In the genomic region with DNA sequence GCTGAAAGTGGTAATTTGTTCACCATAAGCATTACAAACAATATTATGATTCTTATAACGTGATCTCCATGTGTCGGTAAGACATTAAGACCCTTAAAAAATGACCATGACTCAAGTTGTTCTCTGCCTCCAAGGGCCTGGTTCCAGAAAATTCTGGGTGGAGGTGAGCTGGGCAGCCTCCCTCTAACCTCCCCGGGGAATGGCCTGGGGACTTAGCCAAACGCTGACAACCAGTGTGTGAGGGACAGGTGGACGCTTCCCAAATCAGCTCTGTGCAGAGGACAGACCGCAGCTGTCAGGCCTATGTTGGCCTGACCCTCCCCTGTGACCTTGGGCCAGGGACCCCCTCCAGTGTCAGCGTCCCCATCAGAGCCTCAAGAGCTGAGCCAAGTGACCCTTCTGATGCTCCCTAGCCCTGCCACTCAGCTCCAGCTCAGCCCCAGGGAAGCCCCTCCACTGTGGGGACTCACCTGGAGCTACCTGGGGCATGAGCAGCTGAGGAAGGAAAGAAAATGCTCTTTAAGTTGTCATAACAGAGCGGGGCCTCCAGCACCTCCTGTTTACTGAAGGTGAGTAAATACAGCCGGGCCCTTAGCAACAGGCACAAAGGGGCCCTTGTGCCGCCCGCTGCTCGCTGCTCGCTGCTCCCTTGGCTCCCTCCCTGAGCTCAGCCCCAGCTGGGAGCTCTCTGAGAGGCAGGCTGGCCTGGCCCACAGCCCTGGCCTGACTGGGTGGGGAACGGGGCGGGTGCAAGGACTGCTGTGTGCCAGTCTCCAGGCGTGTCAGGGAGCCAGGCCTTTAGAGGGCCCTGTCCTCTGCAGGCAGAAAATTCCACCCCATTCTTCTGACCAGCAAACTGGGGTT, we compare ENCODE assay signal across 1 cellular context.
TF ChIP-seq lines count a peak whose summit lies in the region.

No MANE protein-coding gene starts in this region.

TF ChIP-seq in HepG2, 621 proteins besides CTCF, POLR2A, EP300 and RAD21 (continued from another document):
- TF ChIP-seq, protein P1, sequence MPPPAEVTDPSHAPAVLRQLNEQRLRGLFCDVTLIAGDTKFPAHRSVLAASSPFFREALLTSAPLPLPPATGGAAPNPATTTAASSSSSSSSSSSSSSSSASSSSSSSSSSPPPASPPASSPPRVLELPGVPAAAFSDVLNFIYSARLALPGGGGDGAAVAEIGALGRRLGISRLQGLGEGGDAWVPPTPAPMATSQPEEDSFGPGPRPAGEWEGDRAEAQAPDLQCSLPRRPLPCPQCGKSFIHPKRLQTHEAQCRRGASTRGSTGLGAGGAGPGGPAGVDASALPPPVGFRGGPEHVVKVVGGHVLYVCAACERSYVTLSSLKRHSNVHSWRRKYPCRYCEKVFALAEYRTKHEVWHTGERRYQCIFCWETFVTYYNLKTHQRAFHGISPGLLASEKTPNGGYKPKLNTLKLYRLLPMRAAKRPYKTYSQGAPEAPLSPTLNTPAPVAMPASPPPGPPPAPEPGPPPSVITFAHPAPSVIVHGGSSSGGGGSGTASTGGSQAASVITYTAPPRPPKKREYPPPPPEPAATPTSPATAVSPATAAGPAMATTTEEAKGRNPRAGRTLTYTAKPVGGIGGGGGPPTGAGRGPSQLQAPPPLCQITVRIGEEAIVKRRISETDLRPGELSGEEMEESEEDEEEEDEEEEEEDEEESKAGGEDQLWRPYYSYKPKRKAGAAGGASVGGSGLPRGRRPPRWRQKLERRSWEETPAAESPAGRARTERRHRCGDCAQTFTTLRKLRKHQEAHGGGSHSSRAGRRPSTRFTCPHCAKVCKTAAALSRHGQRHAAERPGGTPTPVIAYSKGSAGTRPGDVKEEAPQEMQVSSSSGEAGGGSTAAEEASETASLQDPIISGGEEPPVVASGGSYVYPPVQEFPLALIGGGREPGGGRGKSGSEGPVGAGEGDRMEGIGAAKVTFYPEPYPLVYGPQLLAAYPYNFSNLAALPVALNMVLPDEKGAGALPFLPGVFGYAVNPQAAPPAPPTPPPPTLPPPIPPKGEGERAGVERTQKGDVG (CRISPR knock-in tag; IDR thresholded peaks at IDR 0.05; ENCODE audit: borderline replicate concordance): peak; percentile 65; the same call in 1 of the 2 replicates
- 0 out of 2 replicates have a peak, but pooled peaks have one; percentile 52 for TF ChIP-seq ZNF33B (CRISPR knock-in tag; IDR thresholded peaks at IDR 0.05)
- TF ChIP-seq FOXK2 (IDR thresholded peaks at IDR 0.05): 0 out of 2 replicates have a peak, but pooled peaks have one; percentile 19
- peak; percentile 83; the same call in 1 of the 2 replicates for TF ChIP-seq ZNF350 (CRISPR knock-in tag; IDR thresholded peaks at IDR 0.05; ENCODE audit: borderline replicate concordance, low read depth)
- TF ChIP-seq ZNF891 (CRISPR knock-in tag; IDR thresholded peaks at IDR 0.05): 0 out of 2 replicates have a peak, but pooled peaks have one; percentile 67
- TF ChIP-seq ZNF263 (CRISPR knock-in tag; IDR thresholded peaks at IDR 0.05): 0 out of 2 replicates have a peak, but pooled peaks have one; percentile 47
- peak; percentile 34; the same call in 1 of the 2 replicates for TF ChIP-seq TCF7 (IDR thresholded peaks at IDR 0.05; ENCODE audit: low read depth)
- TF ChIP-seq, protein P2, sequence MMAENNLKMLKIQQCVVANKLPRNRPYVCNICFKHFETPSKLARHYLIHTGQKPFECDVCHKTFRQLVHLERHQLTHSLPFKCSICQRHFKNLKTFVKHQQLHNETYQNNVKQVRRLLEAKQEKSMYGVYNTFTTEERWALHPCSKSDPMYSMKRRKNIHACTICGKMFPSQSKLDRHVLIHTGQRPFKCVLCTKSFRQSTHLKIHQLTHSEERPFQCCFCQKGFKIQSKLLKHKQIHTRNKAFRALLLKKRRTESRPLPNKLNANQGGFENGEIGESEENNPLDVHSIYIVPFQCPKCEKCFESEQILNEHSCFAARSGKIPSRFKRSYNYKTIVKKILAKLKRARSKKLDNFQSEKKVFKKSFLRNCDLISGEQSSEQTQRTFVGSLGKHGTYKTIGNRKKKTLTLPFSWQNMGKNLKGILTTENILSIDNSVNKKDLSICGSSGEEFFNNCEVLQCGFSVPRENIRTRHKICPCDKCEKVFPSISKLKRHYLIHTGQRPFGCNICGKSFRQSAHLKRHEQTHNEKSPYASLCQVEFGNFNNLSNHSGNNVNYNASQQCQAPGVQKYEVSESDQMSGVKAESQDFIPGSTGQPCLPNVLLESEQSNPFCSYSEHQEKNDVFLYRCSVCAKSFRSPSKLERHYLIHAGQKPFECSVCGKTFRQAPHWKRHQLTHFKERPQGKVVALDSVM (CRISPR knock-in tag; IDR thresholded peaks at IDR 0.05): no peak
